10 cellular contexts compared by ENCODE assay signal in genomic region chr18:9722691-9723090, GRCh38. TPM values are rescaled to one million over a fixed set of nuclear protein-coding genes. Genes with fewer than 3 reads are reported as not detected.
A peak's percentile ranks its signal among the peaks of the same experiment; 100 is the strongest.
DNase-seq lines count a peak whose midpoint lies in the region; ATAC-seq, FAIRE-seq and TF ChIP-seq lines count a peak whose summit lies in the region.
"Had no signal": no experiment of that assay in that cellular context is flagged by ENCODE, and none has a peak within 500 bp of the region (broad histone marks: within the 10 kb centered on the region; RNA-seq: fewer than 3 reads in every experiment).

No MANE protein-coding gene starts in this region.

- peaks cover 1% of the 10 kb centered on the region for H3K9me3 Mint-ChIP-seq in activated naive CD4-positive, alpha-beta T cell treated with anti-CD3 and anti-CD28 coated beads for 36 hours

- FAIRE-seq in islet of Langerhans (lab: Jason Lieb, UNC), result peak; percentile 65

- no peaks in the 10 kb centered on the region for H3K36me3 Mint-ChIP-seq in activated naive CD4-positive, alpha-beta T cell treated with anti-CD3 and anti-CD28 coated beads for 36 hours (ENCODE audit: low read depth)

- intact Hi-C loops in activated naive CD4-positive, alpha-beta T cell treated with anti-CD3 and anti-CD28 coated beads for 36 hours (cut with micrococcal nuclease), result no loop called here
- intact Hi-C loops in thyroid gland (cut with DNase I) (no loop called here), dorsolateral prefrontal cortex (cut with DNase I) (no loop called here)

- H3K9me3 ChIP-seq in Peyer's patch (no peaks in the 10 kb centered on the region), thyroid gland (no peaks in the 10 kb centered on the region)

- ATAC-seq in HG03097 (IDR thresholded peaks at IDR 0.05; ENCODE audit: low FRiP score, unreplicated experiment), result no peak

- no peak overlapping the region for H3K27ac Mint-ChIP-seq in activated naive CD4-positive, alpha-beta T cell treated with anti-CD3 and anti-CD28 coated beads for 36 hours

- peak; percentile 36 for DNase-seq in activated naive CD4-positive, alpha-beta T cell treated with anti-CD3 and anti-CD28 coated beads for 36 hours
- no peak for DNase-seq in activated naive CD4-positive, alpha-beta T cell treated with Interleukin-2 at 50 U/mL for 16 hours
- DNase-seq in Peyer's patch (peak in 1 of 3 donors; percentile 81), thyroid gland (peak; percentile 79 to 81), dorsolateral prefrontal cortex (no peak)
- no peak for DNase-seq in activated CD4-positive, alpha-beta T cell treated with anti-CD3 and anti-CD28 coated beads, Interleukin-2, amount 50 U/mL, for 4 hours
- DNase-seq: AML-193, NCI-H2081 treated with DMSO at 0.1 percent for 48 hours had no signal

- H3K4me3 Mint-ChIP-seq in activated naive CD4-positive, alpha-beta T cell treated with anti-CD3 and anti-CD28 coated beads for 36 hours, result no peak overlapping the region

- H3K27ac ChIP-seq in Peyer's patch (no peak overlapping the region), thyroid gland (no peak overlapping the region), dorsolateral prefrontal cortex (no peak overlapping the region)

- H3K27me3 ChIP-seq in Peyer's patch (no peaks in the 10 kb centered on the region), thyroid gland (no peaks in the 10 kb centered on the region), dorsolateral prefrontal cortex (no peaks in the 10 kb centered on the region)

- 60 to 76% methylated on average over 3 of the region's 3 CpGs for WGBS in thyroid gland, 2 donors

- CTCF ChIA-PET in activated naive CD4-positive, alpha-beta T cell treated with anti-CD3 and anti-CD28 coated beads for 36 hours (lab: Charles Lee), result interaction anchor here (0.6 to 1.5 kb wide), 6 partner anchors 110 to 207 kb away, joined by 3 to 5 read pairs (median 3); no protein-coding TSS in a partner anchor

- TF ChIP-seq CTCF in Peyer's patch (IDR thresholded peaks at IDR 0.05), result peak in 4 of 6 experiments; percentile 42 to 82 (median 78)
- TF ChIP-seq CTCF in thyroid gland (IDR thresholded peaks at IDR 0.05), result peak; percentile 34 to 89 (median 73)
- TF ChIP-seq CTCF in dorsolateral prefrontal cortex (IDR thresholded peaks at IDR 0.05 in 54 of 56, conservative IDR thresholded peaks at IDR 0.05 in 2 of 56; ENCODE audit: low read depth in 1 of 56, partially characterized antibody in 56 of 56), result no peak

- H3K4me3 ChIP-seq in Peyer's patch (no peak overlapping the region), thyroid gland (replicated peaks in 1 of 3) (no peak overlapping the region), dorsolateral prefrontal cortex (no peak overlapping the region)

- H3K4me1 Mint-ChIP-seq in activated naive CD4-positive, alpha-beta T cell treated with anti-CD3 and anti-CD28 coated beads for 36 hours (ENCODE audit: low read depth), result no peaks in the 10 kb centered on the region

- TF ChIP-seq POLR2A in Peyer's patch (IDR thresholded peaks at IDR 0.05) (no peak), thyroid gland (IDR thresholded peaks at IDR 0.05) (no peak)

- H3K27me3 Mint-ChIP-seq in activated naive CD4-positive, alpha-beta T cell treated with anti-CD3 and anti-CD28 coated beads for 36 hours (ENCODE audit: low read depth), result peaks cover 10% of the 10 kb centered on the region

- no peaks in the 10 kb centered on the region for H3K4me1 ChIP-seq in Peyer's patch
- H3K4me1 ChIP-seq in thyroid gland, result peaks cover 4 to 5% of the 10 kb centered on the region in 2 donors

- H3K36me3 ChIP-seq in Peyer's patch (no peaks in the 10 kb centered on the region), thyroid gland (no peaks in the 10 kb centered on the region)

RNA-seq across cellular contexts. Expression of gene RAB31, which starts 14.6 kb away (rescaled TPM):
- under 1 TPM; 0.38 to 0.89 TPM for total RNA-seq in activated naive CD4-positive, alpha-beta T cell treated with anti-CD3 and anti-CD28 coated beads for 36 hours
- total RNA-seq in Peyer's patch (10 to 100 TPM in 3 of 4 donors, 1 to 10 TPM in 1; 6.2 to 66.8 (median 17.7) TPM), thyroid gland (10 to 100 TPM; 33.9 to 72.7 (median 40.8) TPM), dorsolateral prefrontal cortex (100 to 1,000 TPM in 41 of 120 experiments, 10 to 100 TPM in 79; 48.3 to 273 (median 87.7) TPM)

Comparison
In these comparisons a context has a peak if more than half of its experiments do, and no peak if none do; other contexts are left out.
1. DNase-seq: peak in activated naive CD4-positive, alpha-beta T cell treated with anti-CD3 and anti-CD28 coated beads for 36 hours (single experiment) and thyroid gland (2 of 2); none in activated naive CD4-positive, alpha-beta T cell treated with Interleukin-2 at 50 U/mL for 16 hours (single experiment), dorsolateral prefrontal cortex (0 of 10) and activated CD4-positive, alpha-beta T cell treated with anti-CD3 and anti-CD28 coated beads, Interleukin-2, amount 50 U/mL, for 4 hours (0 of 2).
2. CTCF ChIP-seq: peak in Peyer's patch (4 of 6) and thyroid gland (6 of 6); none in dorsolateral prefrontal cortex (0 of 56).